2 cellular contexts compared by ENCODE assay signal in genomic region chr3:10195692-10196091, GRCh38.
TF ChIP-seq lines count a peak whose summit lies in the region.

No MANE protein-coding gene starts in this region.

TF ChIP-seq in SK-N-SH, 30 proteins besides CTCF, POLR2A, EP300 and RAD21 (continued from another document):
- TF ChIP-seq REST (IDR thresholded peaks at IDR 0.05; ENCODE audit: low read depth, low read length) (no peak), GABPA (IDR thresholded peaks at IDR 0.05; ENCODE audit: low read depth) (no peak), TEAD4 (IDR thresholded peaks at IDR 0.05; ENCODE audit: borderline replicate concordance, insufficient read depth) (no peak), NRF1 (IDR thresholded peaks at IDR 0.05; ENCODE audit: low read depth, low read length) (no peak), CHD2 (IDR thresholded peaks at IDR 0.05; ENCODE audit: low read length, partially characterized antibody) (no peak), IRF3 (IDR thresholded peaks at IDR 0.05; ENCODE audit: low read depth, low read length) (no peak), RXRA (IDR thresholded peaks at IDR 0.05; ENCODE audit: borderline replicate concordance, low read depth) (no peak), SIN3A (IDR thresholded peaks at IDR 0.05; ENCODE audit: borderline replicate concordance, low read depth, low read length) (no peak), TAF1 (IDR thresholded peaks at IDR 0.05; ENCODE audit: borderline replicate concordance, low read depth, low read length) (no peak), SMC3 (IDR thresholded peaks at IDR 0.05; ENCODE audit: low read depth, low read length) (no peak), RFX5 (IDR thresholded peaks at IDR 0.05; ENCODE audit: low read length) (no peak), ZBTB33 (IDR thresholded peaks at IDR 0.05; ENCODE audit: borderline replicate concordance, low read depth) (no peak)

TF ChIP-seq in SK-N-SH treated with all-trans-retinoic acid at 6 μM for 48 hours, 23 proteins besides CTCF, POLR2A, EP300 and RAD21 (continued from another document):
- TF ChIP-seq OSR1 (CRISPR knock-in tag; IDR thresholded peaks at IDR 0.05) (no peak), SNAI2 (CRISPR knock-in tag; IDR thresholded peaks at IDR 0.05) (no peak), CSDC2 (CRISPR knock-in tag; IDR thresholded peaks at IDR 0.05) (no peak)
